Comparison of ENCODE assay signal across 1 cellular context in genomic region chr4:87103691-87104187, GRCh38.
TF ChIP-seq lines count a peak whose summit lies in the region.

No MANE protein-coding gene starts in this region.

TF ChIP-seq in HCT116, 20 proteins besides CTCF, POLR2A, EP300 and RAD21 (continued from another document):
- no peak for TF ChIP-seq REST (IDR thresholded peaks at IDR 0.05; ENCODE audit: low read depth)
- TF ChIP-seq CBX3 (IDR thresholded peaks at IDR 0.05; ENCODE audit: low read depth), result 0 out of 2 replicates have a peak, but pooled peaks have one; percentile 36
- no peak for TF ChIP-seq ZNF274 (IDR thresholded peaks at IDR 0.05; ENCODE audit: low read depth, low read length)
- no peak for TF ChIP-seq EZH2phosphoT487 (IDR thresholded peaks at IDR 0.05; ENCODE audit: borderline replicate concordance)
- TF ChIP-seq ZBTB33 (IDR thresholded peaks at IDR 0.05; ENCODE audit: extremely low read depth, insufficient replicate concordance, low read length), result no peak
